In genomic region chr16:50315346-50315997, GRCh38 we compare ENCODE assay signal across 10 cellular contexts. TPM values are rescaled to one million over a fixed set of nuclear protein-coding genes. Genes with fewer than 3 reads are reported as not detected.
DNase-seq lines count a peak whose midpoint lies in the region; ATAC-seq and TF ChIP-seq lines count a peak whose summit lies in the region.
"Had no signal": no experiment of that assay in that cellular context is flagged by ENCODE, and none has a peak within 500 bp of the region (broad histone marks: within the 10 kb centered on the region; RNA-seq: fewer than 3 reads in every experiment).

No MANE protein-coding gene starts in this region.

- no peaks in the 10 kb centered on the region for H3K79me2 ChIP-seq in OCI-LY7 (ENCODE audit: insufficient read depth, low read depth, low read length)

- intact Hi-C loops in Right ventricle myocardium superior (cut with DNase I), result no loop called here
- intact Hi-C loops in left ventricle myocardium inferior (cut with micrococcal nuclease), result no loop called here
- intact Hi-C loops in OCI-LY7 (cut with micrococcal nuclease; ENCODE audit: unreplicated experiment), result no loop called here

- H2AK5ac ChIP-seq in mesenchymal stem cell (ENCODE audit: low read length, severe bottlenecking), result no peak overlapping the region

- H3K27ac ChIP-seq in left ventricle myocardium inferior (replicated peaks) (no peak overlapping the region), mesenchymal stem cell (ENCODE audit: low read length, poor library complexity, severe bottlenecking) (peak overlapping the region; percentile 0), OCI-LY7 (ENCODE audit: low read depth, low read length, poor library complexity, severe bottlenecking) (no peak overlapping the region)

- H3K4me3 ChIP-seq in left ventricle myocardium inferior (no peak overlapping the region), mesenchymal stem cell (ENCODE audit: insufficient read depth in 1 of 2, low read depth in 1 of 2, low read length in 2 of 2) (no peak overlapping the region), OCI-LY7 (ENCODE audit: low read depth, low read length, poor library complexity, severe bottlenecking) (no peak overlapping the region)

- H3K36me3 ChIP-seq in left ventricle myocardium inferior, result peaks cover 67% of the 10 kb centered on the region
- peaks cover 49 to 79% of the 10 kb centered on the region in 2 experiments for H3K36me3 ChIP-seq in mesenchymal stem cell (ENCODE audit: control insufficient read depth in 1 of 2, insufficient read depth in 2 of 2, low read depth in 1 of 2, low read length in 2 of 2)
- peaks cover 87% of the 10 kb centered on the region for H3K36me3 ChIP-seq in OCI-LY7 (ENCODE audit: insufficient read depth, low read length)

- H2BK5ac ChIP-seq in mesenchymal stem cell (ENCODE audit: low read depth, low read length, poor library complexity, severe bottlenecking), result no peak overlapping the region

- H3K27me3 ChIP-seq in left ventricle myocardium inferior (ENCODE audit: low read depth) (no peaks in the 10 kb centered on the region), mesenchymal stem cell (ENCODE audit: control insufficient read depth in 1 of 2, insufficient read depth in 1 of 2, low read length in 2 of 2) (no peaks in the 10 kb centered on the region)

- no peak overlapping the region for H3K23ac ChIP-seq in mesenchymal stem cell (ENCODE audit: low read length in 2 of 2)

- WGBS in mesenchymal stem cell, result 94% methylated on average over 15 of the region's 15 CpGs

- H3K4me1 ChIP-seq in left ventricle myocardium inferior (peaks cover 8% of the 10 kb centered on the region), mesenchymal stem cell (ENCODE audit: control insufficient read depth, insufficient read depth, low read depth, low read length) (peaks cover 17% of the 10 kb centered on the region), OCI-LY7 (ENCODE audit: insufficient read depth, low read length, poor library complexity, severe bottlenecking) (no peaks in the 10 kb centered on the region)

- H3K79me1 ChIP-seq in mesenchymal stem cell (replicated peaks; ENCODE audit: low read length, poor library complexity, severe bottlenecking), result peaks cover 2% of the 10 kb centered on the region

- H2AFZ ChIP-seq in mesenchymal stem cell (ENCODE audit: low read depth, low read length) (no peak overlapping the region), OCI-LY7 (ENCODE audit: low read length) (no peak overlapping the region)

- CTCF ChIA-PET in OCI-LY7 (lab: Charles Lee; ENCODE audit: unreplicated experiment), result no interaction called here

- no peak overlapping the region for H2BK12ac ChIP-seq in mesenchymal stem cell (ENCODE audit: low read length in 2 of 2)

- H3K9me3 ChIP-seq in left ventricle myocardium inferior (replicated peaks) (no peaks in the 10 kb centered on the region), mesenchymal stem cell (ENCODE audit: control insufficient read depth, low read length) (no peaks in the 10 kb centered on the region), OCI-LY7 (ENCODE audit: low read length) (no peaks in the 10 kb centered on the region)

- no peak for ATAC-seq in Right ventricle myocardium superior (ENCODE audit: poor library complexity)
- ATAC-seq in GM19397 (IDR thresholded peaks at IDR 0.05; ENCODE audit: unreplicated experiment), result no peak
- ATAC-seq: left lobe of liver had no signal

- no peak overlapping the region for H3K14ac ChIP-seq in mesenchymal stem cell (ENCODE audit: low read length in 2 of 2)

- H3K9ac ChIP-seq in mesenchymal stem cell (ENCODE audit: low read length), result no peak overlapping the region

- no TSS peak for BruUV-seq in OCI-LY7 (replicated peaks; lab: Mats Ljungman, UMichigan)

- no peak overlapping the region for H3K18ac ChIP-seq in mesenchymal stem cell (ENCODE audit: low read depth in 1 of 2, low read length in 2 of 2)

- no peak overlapping the region for H2BK120ac ChIP-seq in mesenchymal stem cell (ENCODE audit: low read depth, low read length)

- H3K9me2 ChIP-seq in OCI-LY7 (ENCODE audit: insufficient read depth, low read length), result no peaks in the 10 kb centered on the region

- no peak overlapping the region for H3K4ac ChIP-seq in mesenchymal stem cell (ENCODE audit: low read depth in 1 of 2, low read length in 2 of 2)

- TF ChIP-seq CTCF in left ventricle myocardium inferior (IDR thresholded peaks at IDR 0.05; ENCODE audit: borderline replicate concordance) (no peak), OCI-LY7 (conservative IDR thresholded peaks at IDR 0.05; ENCODE audit: low read length) (no peak)

- no peak overlapping the region for H4K91ac ChIP-seq in mesenchymal stem cell (ENCODE audit: low read length)

- no peak overlapping the region for H2BK15ac ChIP-seq in mesenchymal stem cell (ENCODE audit: low read depth, poor library complexity, severe bottlenecking)

- no peak overlapping the region for H4K8ac ChIP-seq in mesenchymal stem cell (ENCODE audit: low read length)

- POLR2A ChIA-PET in OCI-LY7 (lab: Charles Lee), result interaction anchor here (0.8 kb wide), 1 partner anchor 54 kb away, joined by 3 read pairs; no protein-coding TSS in a partner anchor

- no peak overlapping the region for H3K4me2 ChIP-seq in mesenchymal stem cell (ENCODE audit: low read length, poor library complexity, severe bottlenecking)
- H3K4me2 ChIP-seq in OCI-LY7 (ENCODE audit: low read length), result no peak overlapping the region

- no peaks in the 10 kb centered on the region; the same call in 1 of the 2 replicates for H4K20me1 ChIP-seq in OCI-LY7 (ENCODE audit: insufficient read depth, low read length)

- peak; percentile 43 for DNase-seq in Right ventricle myocardium superior
- no peak for DNase-seq in left ventricle myocardium inferior
- DNase-seq in amniotic epithelial cell (ENCODE audit: low read depth), result peak; percentile 56
- DNase-seq in mesenchymal stem cell, result no peak
- no peak for DNase-seq in OCI-LY7 (ENCODE audit: low spot score)
- no peak for DNase-seq in DMS114 treated with DMSO at 0.1 percent for 48 hours (lab: John Stamatoyannopoulos, UW; ENCODE audit: unreplicated experiment)
- no peak for DNase-seq in hippocampal formation (lab: John Stamatoyannopoulos, UW)
- DNase-seq: foreskin melanocyte had no signal

RNA-seq across cellular contexts. Expression of gene ADCY7, which starts 49.1 kb away (rescaled TPM):
- 9.3 TPM for total RNA-seq in Right ventricle myocardium superior
- total RNA-seq in left ventricle myocardium inferior, result 9.7 TPM
- 6.2 TPM for polyA plus RNA-seq in mesenchymal stem cell (2013, experiment 1 of 2)
- 6.4 TPM for polyA plus RNA-seq in mesenchymal stem cell (2013, experiment 2 of 2)
- 36.9 and 49.9 TPM in 2 replicates for total RNA-seq in OCI-LY7 (2014; rRNA removed; shearing (Covaris generic))
- 62.0 and 77.7 TPM in 2 replicates for total RNA-seq in OCI-LY7 (2022)

RNA-seq across cellular contexts. Expression of gene BRD7, which starts 53.3 kb away (rescaled TPM):
- total RNA-seq in Right ventricle myocardium superior (39.1 TPM), left ventricle myocardium inferior (52.3 TPM), OCI-LY7 (2022) (105 and 106 TPM in 2 replicates)
- polyA plus RNA-seq in mesenchymal stem cell (2013, experiment 1 of 2), result 60.1 TPM
- 63.9 TPM for polyA plus RNA-seq in mesenchymal stem cell (2013, experiment 2 of 2)
- 78.5 and 90.0 TPM in 2 replicates for total RNA-seq in OCI-LY7 (2014; rRNA removed; shearing (Covaris generic))

Comparison
In these comparisons a context has a peak if more than half of its experiments do, and no peak if none do; other contexts are left out.
1. DNase-seq: peak in Right ventricle myocardium superior (single experiment) and amniotic epithelial cell (single experiment); none in left ventricle myocardium inferior (single experiment), mesenchymal stem cell (single experiment), OCI-LY7 (single experiment), DMS114 treated with DMSO at 0.1 percent for 48 hours (single experiment) and hippocampal formation (0 of 2).